In the genomic region with DNA sequence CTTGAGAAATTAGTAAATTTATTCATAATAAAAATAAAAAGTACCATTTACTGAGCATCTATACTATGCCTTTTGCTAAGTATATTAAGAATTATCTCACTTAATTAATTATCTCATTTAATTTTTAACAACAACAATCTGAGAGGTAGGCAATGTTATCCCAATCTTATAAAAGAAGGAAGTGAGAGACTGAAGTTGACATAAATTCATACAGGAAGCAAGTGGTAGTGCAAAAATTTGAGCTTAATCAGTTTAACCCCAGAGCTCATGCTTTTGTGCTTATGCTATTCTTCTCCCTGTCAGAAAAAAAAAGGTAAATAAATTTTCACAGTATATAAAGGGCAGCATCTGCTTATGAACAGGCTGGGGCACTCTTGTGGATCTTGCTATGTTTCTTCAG, we compare ENCODE assay signal across 28 cellular contexts. TPM values are rescaled to one million over a fixed set of nuclear protein-coding genes. Genes with fewer than 3 reads are reported as not detected.
"Had no signal": no experiment of that assay in that cellular context is flagged by ENCODE, and none has a peak within 500 bp of the region (broad histone marks: within the 10 kb centered on the region; RNA-seq: fewer than 3 reads in every experiment).

No MANE protein-coding gene starts in this region.

- H3K9me3 ChIP-seq: adrenal gland, SJCRH30 had no signal

- H3K27ac ChIP-seq: adrenal gland, SJCRH30 had no signal

- H3K4me3 ChIP-seq: adrenal gland, SJCRH30 had no signal

- DNase-seq: activated CD4-positive, alpha-beta T cell treated with anti-CD3 and anti-CD28 coated beads for 4 hours; activated CD4-positive, alpha-beta T cell treated with anti-CD3 and anti-CD28 coated beads, Interleukin-2, amount 50 U/mL, for 4 hours; activated CD8-positive, alpha-beta memory T cell treated with anti-CD3 and anti-CD28 coated beads, Interleukin-2, amount 50 U/mL, for 48 hours; activated CD8-positive, alpha-beta T cell treated with anti-CD3 and anti-CD28 coated beads, Interleukin-2, amount 10 ng/mL, durations not matched to agents 7 days and 5 days; activated naive CD4-positive, alpha-beta T cell treated with anti-CD3 and anti-CD28 coated beads, Interleukin-2, amount 50 U/mL, for 16 hours; activated naive CD8-positive, alpha-beta T cell treated with anti-CD3 and anti-CD28 coated beads, Interleukin-2, amount 10 ng/mL, durations not matched to agents 7 days and 5 days; activated T-cell treated with anti-CD3 and anti-CD28 coated beads, Interleukin-2, amount 50 U/mL, for 1 hour; adrenal gland; anterior cingulate cortex; cerebellar nuclear complex; KBM-7; NCI-H1105 treated with DMSO at 0.1 percent for 48 hours; NCI-H1436 treated with DMSO at 0.1 percent for 48 hours; NCI-H187; NCI-H2081; NCI-H446; NCI-H524; OCI-M1; RPMI8226; SJCRH30; T-helper 17 cell; T-helper 9 cell had no signal

- H3K36me3 ChIP-seq: adrenal gland, SJCRH30 had no signal

- H3K4me1 ChIP-seq: adrenal gland had no signal

- ATAC-seq: activated CD4-positive, CD25-positive, alpha-beta regulatory T cell treated with anti-CD3 and anti-CD28 coated beads, Interleukin-2, amount 50 U/mL, for 24 hours; activated CD8-positive, alpha-beta T cell treated with anti-CD3 and anti-CD28 coated beads, Interleukin-2, amount 10 ng/mL, durations not matched to agents 7 days and 5 days; Panc1; Right ventricle myocardium inferior; T-helper 17 cell had no signal

- H3K27me3 ChIP-seq: adrenal gland, SJCRH30 had no signal

RNA-seq across cellular contexts. Expression of a gene that starts 2.7 kb away (rescaled TPM):
- total RNA-seq: activated CD8-positive, alpha-beta T cell treated with anti-CD3 and anti-CD28 coated beads, Interleukin-2, amount 10 ng/mL, durations not matched to agents 7 days and 5 days; activated naive CD8-positive, alpha-beta T cell treated with anti-CD3 and anti-CD28 coated beads, Interleukin-2, amount 10 ng/mL, durations not matched to agents 7 days and 5 days; cardiac septum; LHCN-M2; M059J; Right ventricle myocardium inferior; SJCRH30; T-helper 17 cell had no signal

RNA-seq across cellular contexts. Expression of a gene that starts 44.5 kb away (rescaled TPM):
- total RNA-seq: activated CD8-positive, alpha-beta T cell treated with anti-CD3 and anti-CD28 coated beads, Interleukin-2, amount 10 ng/mL, durations not matched to agents 7 days and 5 days; activated naive CD8-positive, alpha-beta T cell treated with anti-CD3 and anti-CD28 coated beads, Interleukin-2, amount 10 ng/mL, durations not matched to agents 7 days and 5 days; adrenal gland; cardiac septum; M059J; Right ventricle myocardium inferior; SJCRH30; T-helper 17 cell had no signal
- polyA plus RNA-seq: adrenal gland had no signal
